Comparison of ENCODE assay signal across 9 cellular contexts in genomic region chr12:108804361-108804949, GRCh38. TPM values are rescaled to one million over a fixed set of nuclear protein-coding genes. Genes with fewer than 3 reads are reported as not detected.
A peak's percentile ranks its signal among the peaks of the same experiment; 100 is the strongest.
DNase-seq lines count a peak whose midpoint lies in the region; TF ChIP-seq lines count a peak whose summit lies in the region.
"Had no signal": no experiment of that assay in that cellular context is flagged by ENCODE, and none has a peak within 500 bp of the region (broad histone marks: within the 10 kb centered on the region; RNA-seq: fewer than 3 reads in every experiment).

No MANE protein-coding gene starts in this region.

- H3K79me2 ChIP-seq in fibroblast of lung (ENCODE audit: control insufficient read depth, insufficient read depth, low read length) = peaks cover 13% of the 10 kb centered on the region

- DNase-seq in AG20443 (ENCODE audit: low spot score) (peak; percentile 81), RWPE1 (ENCODE audit: low spot score) (no peak), fibroblast of lung (ENCODE audit: low read depth in 2 of 2) (peak; percentile 93 to 98), ovary (peak; percentile 82 to 89 (median 85)), COLO668 (lab: John Stamatoyannopoulos, UW; ENCODE audit: unreplicated experiment) (no peak), MV-4-11 (lab: John Stamatoyannopoulos, UW) (no peak), activated gamma-delta T cell (lab: John Stamatoyannopoulos, UW) (no peak), hippocampal formation (lab: John Stamatoyannopoulos, UW) (no peak)
- DNase-seq: stimulated activated CD4-positive, alpha-beta T cell treated with anti-CD3 and anti-CD28 coated beads, Interleukin-2, amount 100 ng/mL, for 48 hours had no signal

- H3K9ac ChIP-seq in fibroblast of lung (ENCODE audit: insufficient read depth, low read length) = peak overlapping the region; percentile 69

- TF ChIP-seq CTCF in RWPE1 (conservative IDR thresholded peaks at IDR 0.05; ENCODE audit: low read depth) (no peak), fibroblast of lung (conservative IDR thresholded peaks at IDR 0.05 in 1 of 2, IDR thresholded peaks at IDR 0.05 in 1 of 2; ENCODE audit: low read depth in 1 of 2, low read length in 2 of 2) (no peak), ovary (IDR thresholded peaks at IDR 0.05) (no peak)

- H3K4me1 ChIP-seq in fibroblast of lung (ENCODE audit: control insufficient read depth, extremely low read depth, insufficient read depth, low read length) (peaks cover 43% of the 10 kb centered on the region), ovary (ENCODE audit: insufficient read depth) (peaks cover 14% of the 10 kb centered on the region)

- no peak overlapping the region for H2AFZ ChIP-seq in fibroblast of lung (ENCODE audit: low read length)

- intact Hi-C loops in ovary (cut with DNase I) = loop anchor here in 3 of 4 donors (2.0 to 10.0 kb wide), 5 partner anchors 50 to 240 kb away; partner anchors contain the start of genes SSH1 (in 2 of the 3), CORO1C (in 1 of the 3), ISCU (in 1 of the 3) and SART3 (in 1 of the 3)

- TF ChIP-seq POLR2A in ovary (IDR thresholded peaks at IDR 0.05) = no peak

- no peak for TF ChIP-seq EP300 in ovary (IDR thresholded peaks at IDR 0.05)

- H3K27ac ChIP-seq in RWPE1 (peak overlapping the region; percentile 75), fibroblast of lung (ENCODE audit: insufficient read depth, low read length) (peak overlapping the region; percentile 96), ovary (peak overlapping the region; percentile 49 to 80)

- H3K36me3 ChIP-seq in fibroblast of lung (ENCODE audit: control insufficient read depth, insufficient read depth, low read length) = peaks cover 32% of the 10 kb centered on the region
- H3K36me3 ChIP-seq in ovary = no peaks in the 10 kb centered on the region

- H3K27me3 ChIP-seq in fibroblast of lung (ENCODE audit: control insufficient read depth, insufficient read depth, low read length) (no peaks in the 10 kb centered on the region), ovary (no peaks in the 10 kb centered on the region)

- 9 to 12% (median 9%) methylated on average over 10 of the region's 10 CpGs for WGBS in ovary, 3 donors

- POLR2A ChIA-PET in RWPE1 (lab: Yijun Ruan, JAX; ENCODE audit: low non-redundant PET) = no interaction called here

- CTCF ChIA-PET in RWPE1 (lab: Yijun Ruan, JAX) = interaction anchor here (0.5 to 2.4 kb wide), 13 partner anchors 10 to 329 kb away, joined by 3 to 21 read pairs (median 4); no protein-coding TSS in a partner anchor

- H4K20me1 ChIP-seq in fibroblast of lung (ENCODE audit: control insufficient read depth, extremely low read depth, insufficient read depth, low read length) = no peaks in the 10 kb centered on the region

- H3K4me2 ChIP-seq in fibroblast of lung (ENCODE audit: extremely low read depth, insufficient read depth, low read length) = peak overlapping the region; percentile 46

- H3K4me3 ChIP-seq in fibroblast of lung (replicated peaks in 1 of 4; ENCODE audit: control extremely low read depth in 1 of 4, insufficient read depth in 1 of 4, low read depth in 3 of 4, low read length in 4 of 4) (no peak overlapping the region), ovary (no peak overlapping the region)

- H3K9me3 ChIP-seq in fibroblast of lung (ENCODE audit: control insufficient read depth, insufficient read depth, low read depth, low read length) = no peaks in the 10 kb centered on the region
- no peaks in the 10 kb centered on the region for H3K9me3 ChIP-seq in ovary

RNA-seq across cellular contexts. Expression of gene SSH1, which starts 52.9 kb away (rescaled TPM):
- total RNA-seq in fibroblast of lung (14.4 and 24.9 TPM in 2 replicates), ovary (10 to 100 TPM in 6 of 7 donors, 1 to 10 TPM in 1; 8.0 to 38.3 (median 35.1) TPM)
- polyA plus RNA-seq in fibroblast of lung (22.1 and 31.9 TPM in 2 replicates), ovary (10 to 100 TPM in 1 of 2 donors, 1 to 10 TPM in 1; 7.3 to 15.4 TPM)
- polyA plus RNA-seq in fibroblast of lung (2012) = 21.3 and 23.4 TPM in 2 replicates
- 66.6 and 95.5 TPM in 2 replicates for polyA minus RNA-seq in fibroblast of lung (ENCODE audit: low replicate concordance)

Comparison
In these comparisons a context has a peak if more than half of its experiments do, and no peak if none do; other contexts are left out.
1. DNase-seq: peak in AG20443 (single experiment), fibroblast of lung (2 of 2) and ovary (5 of 5); none in RWPE1 (single experiment), COLO668 (single experiment), MV-4-11 (single experiment), activated gamma-delta T cell (single experiment) and hippocampal formation (0 of 2).
2. Peak in every context shown above with its lines, with median percentiles within 50 percentile points of each other: H3K27ac ChIP-seq.